ENCODE assay signal across 15 cellular contexts in the genomic region with DNA sequence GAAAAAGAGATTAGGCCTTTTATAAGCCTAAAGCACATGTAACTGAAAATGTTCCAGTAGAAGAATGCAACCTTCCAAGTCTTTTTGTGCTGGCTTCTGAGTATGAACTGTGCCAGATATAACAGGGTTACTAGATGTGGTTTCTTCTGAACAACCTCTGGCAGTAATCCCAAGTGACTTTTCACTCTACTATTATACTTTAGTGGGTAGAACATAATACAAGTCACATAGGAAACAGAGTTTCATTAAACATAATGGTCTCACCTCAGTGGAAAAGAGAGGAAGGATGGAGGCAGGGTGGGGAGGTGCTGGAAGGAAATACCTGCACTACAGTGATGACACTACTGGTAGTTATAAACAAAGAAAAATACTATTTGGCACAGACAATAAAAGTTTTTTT.
A peak's percentile ranks its signal among the peaks of the same experiment; 100 is the strongest.
DNase-seq lines count a peak whose midpoint lies in the region; ATAC-seq and TF ChIP-seq lines count a peak whose summit lies in the region.
"Had no signal": no experiment of that assay in that cellular context is flagged by ENCODE, and none has a peak within 500 bp of the region (broad histone marks: within the 10 kb centered on the region; RNA-seq: fewer than 3 reads in every experiment).

No MANE protein-coding gene starts in this region.

- H3K36me3 ChIP-seq in Karpas-422 (ENCODE audit: insufficient read depth, low read length) (no peaks in the 10 kb centered on the region), mucosa of descending colon (ENCODE audit: low read depth) (no peaks in the 10 kb centered on the region)
- H3K36me3 ChIP-seq: BE2C, gastrocnemius medialis, transverse colon had no signal

- H3K4me2 ChIP-seq in Karpas-422 (ENCODE audit: low read depth, low read length, poor library complexity, severe bottlenecking), result no peak overlapping the region

- no peak overlapping the region for H3K4me3 Mint-ChIP-seq in activated CD4-positive, alpha-beta T cell treated with anti-CD3 and anti-CD28 coated beads, Interleukin-2, amount 10 ng/mL, durations not matched to agents 24 days and 14 days
- H3K4me3 Mint-ChIP-seq: immature natural killer cell; stimulated activated memory B cell treated with anti-CD40 and anti-IgM and Interleukin-4, amounts not matched to agents 10 μg/mL and 1 μg/mL and 100 μg/mL, for 72 hours had no signal

- H3K9me3 ChIP-seq in Karpas-422 (ENCODE audit: low read length) (no peaks in the 10 kb centered on the region), mucosa of descending colon (no peaks in the 10 kb centered on the region)
- H3K9me3 ChIP-seq: BE2C, body of pancreas, gastrocnemius medialis, transverse colon had no signal

- H3K27ac ChIP-seq in Karpas-422 (ENCODE audit: low read length), result peak overlapping the region; percentile 27; the same call in 1 of the 2 replicates
- H3K27ac ChIP-seq: body of pancreas, gastrocnemius medialis, transverse colon had no signal

- H3K36me3 Mint-ChIP-seq in activated CD4-positive, alpha-beta T cell treated with anti-CD3 and anti-CD28 coated beads, Interleukin-2, amount 10 ng/mL, durations not matched to agents 24 days and 14 days (ENCODE audit: low read depth), result peaks cover 2% of the 10 kb centered on the region
- H3K36me3 Mint-ChIP-seq: immature natural killer cell had no signal

- no peak for TF ChIP-seq CTCF in AG10803 (conservative IDR thresholded peaks at IDR 0.05; ENCODE audit: low read length)
- TF ChIP-seq CTCF in mucosa of descending colon (IDR thresholded peaks at IDR 0.05), result no peak

- intact Hi-C loops in mucosa of descending colon (cut with DNase I, micrococcal nuclease), result no loop called here
- intact Hi-C loops in activated CD4-positive, alpha-beta T cell treated with anti-CD3 and anti-CD28 coated beads, Interleukin-2, amount 10 ng/mL, durations not matched to agents 24 days and 14 days (cut with micrococcal nuclease), result no loop called here

- H3K27ac Mint-ChIP-seq in activated CD4-positive, alpha-beta T cell treated with anti-CD3 and anti-CD28 coated beads, Interleukin-2, amount 10 ng/mL, durations not matched to agents 24 days and 14 days, result no peak overlapping the region
- H3K27ac Mint-ChIP-seq: stimulated activated memory B cell treated with anti-CD40 and anti-IgM and Interleukin-4, amounts not matched to agents 10 μg/mL and 1 μg/mL and 100 μg/mL, for 72 hours had no signal

- no peaks in the 10 kb centered on the region for H3K9me2 ChIP-seq in Karpas-422 (replicated peaks; ENCODE audit: insufficient read depth, low read length)

- peaks cover 56% of the 10 kb centered on the region for H3K4me1 ChIP-seq in Karpas-422 (ENCODE audit: low read length)
- H3K4me1 ChIP-seq in mucosa of descending colon (ENCODE audit: low read depth), result peaks cover 3% of the 10 kb centered on the region
- H3K4me1 ChIP-seq: BE2C, body of pancreas had no signal

- H3K27me3 Mint-ChIP-seq in activated CD4-positive, alpha-beta T cell treated with anti-CD3 and anti-CD28 coated beads, Interleukin-2, amount 10 ng/mL, durations not matched to agents 24 days and 14 days, result no peaks in the 10 kb centered on the region
- H3K27me3 Mint-ChIP-seq: stimulated activated memory B cell treated with anti-CD40 and anti-IgM and Interleukin-4, amounts not matched to agents 10 μg/mL and 1 μg/mL and 100 μg/mL, for 72 hours had no signal

- no peak overlapping the region for H2AFZ ChIP-seq in Karpas-422 (ENCODE audit: low read length)

- peak; percentile 23 for ATAC-seq in mucosa of descending colon
- ATAC-seq in HG02623 (IDR thresholded peaks at IDR 0.05; ENCODE audit: unreplicated experiment), result no peak
- no peak for ATAC-seq in GM21447 (IDR thresholded peaks at IDR 0.05; ENCODE audit: unreplicated experiment)
- ATAC-seq: body of pancreas; gastrocnemius medialis; stimulated activated memory B cell treated with anti-CD40 and anti-IgM and Interleukin-4, amounts not matched to agents 10 μg/mL and 1 μg/mL and 100 μg/mL, for 72 hours had no signal

- H3K4me3 ChIP-seq in AG10803 (ENCODE audit: low read length) (no peak overlapping the region), Karpas-422 (ENCODE audit: low read length) (no peak overlapping the region), mucosa of descending colon (no peak overlapping the region)
- H3K4me3 ChIP-seq: body of pancreas, gastrocnemius medialis, transverse colon had no signal

- peak; percentile 71 for DNase-seq in AG10803 (ENCODE audit: low read depth)
- DNase-seq in Karpas-422, result no peak
- peak; percentile 25 for DNase-seq in dedifferentiated amniotic fluid mesenchymal stem cell (ENCODE audit: extremely low spot score)
- no peak for DNase-seq in mucosa of descending colon
- no peak for DNase-seq in activated CD4-positive, alpha-beta T cell treated with anti-CD3 and anti-CD28 coated beads, Interleukin-2, amount 10 ng/mL, durations not matched to agents 24 days and 14 days
- DNase-seq in putamen (ENCODE audit: low spot score), result no peak
- DNase-seq: BE2C, body of pancreas, gastrocnemius medialis, NCI-H1417, transverse colon had no signal

- no peaks in the 10 kb centered on the region for H3K9me3 Mint-ChIP-seq in activated CD4-positive, alpha-beta T cell treated with anti-CD3 and anti-CD28 coated beads, Interleukin-2, amount 10 ng/mL, durations not matched to agents 24 days and 14 days
- H3K9me3 Mint-ChIP-seq: immature natural killer cell; stimulated activated memory B cell treated with anti-CD40 and anti-IgM and Interleukin-4, amounts not matched to agents 10 μg/mL and 1 μg/mL and 100 μg/mL, for 72 hours had no signal

- no peak overlapping the region for H3K9ac ChIP-seq in Karpas-422 (ENCODE audit: low read length)

- H3K79me2 ChIP-seq in Karpas-422 (ENCODE audit: low read length), result peaks cover 91% of the 10 kb centered on the region

- H4K20me1 ChIP-seq in Karpas-422 (ENCODE audit: insufficient read depth, low read depth, low read length), result no peaks in the 10 kb centered on the region

- peaks cover 12% of the 10 kb centered on the region for H3K4me1 Mint-ChIP-seq in activated CD4-positive, alpha-beta T cell treated with anti-CD3 and anti-CD28 coated beads, Interleukin-2, amount 10 ng/mL, durations not matched to agents 24 days and 14 days

- H3K27me3 ChIP-seq in Karpas-422 (ENCODE audit: low read length), result no peaks in the 10 kb centered on the region
- H3K27me3 ChIP-seq: BE2C, body of pancreas, gastrocnemius medialis, transverse colon had no signal

Comparison
In these comparisons a context has a peak if more than half of its experiments do, and no peak if none do; other contexts are left out.
1. DNase-seq: peak in AG10803 (single experiment) and dedifferentiated amniotic fluid mesenchymal stem cell (single experiment); none in Karpas-422 (single experiment), mucosa of descending colon (0 of 3), activated CD4-positive, alpha-beta T cell treated with anti-CD3 and anti-CD28 coated beads, Interleukin-2, amount 10 ng/mL, durations not matched to agents 24 days and 14 days (single experiment) and putamen (single experiment).